ENCODE assay signal across 8 cellular contexts in the genomic region with DNA sequence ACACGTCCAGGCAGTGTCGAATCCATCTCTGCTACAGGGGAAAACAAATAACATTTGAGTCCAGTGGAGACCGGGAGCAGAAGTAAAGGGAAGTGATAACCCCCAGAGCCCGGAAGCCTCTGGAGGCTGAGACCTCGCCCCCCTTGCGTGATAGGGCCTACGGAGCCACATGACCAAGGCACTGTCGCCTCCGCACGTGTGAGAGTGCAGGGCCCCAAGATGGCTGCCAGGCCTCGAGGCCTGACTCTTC. TPM values are rescaled to one million over a fixed set of nuclear protein-coding genes. Genes with fewer than 3 reads are reported as not detected.
DNase-seq lines count a peak whose midpoint lies in the region; ATAC-seq, FAIRE-seq and TF ChIP-seq lines count a peak whose summit lies in the region.

No MANE protein-coding gene starts in this region.

- H3K27ac Mint-ChIP-seq in GM23338, result peak overlapping the region; percentile 100
- H3K27ac Mint-ChIP-seq in activated CD8-positive, alpha-beta T cell treated with anti-CD3 and anti-CD28 coated beads for 36 hours, result peak overlapping the region; percentile 100

- peak; percentile 97 for FAIRE-seq in A549 (lab: Jason Lieb, UNC)

- peaks cover 88% of the 10 kb centered on the region for H3K36me3 Mint-ChIP-seq in GM23338 (ENCODE audit: low read depth)
- peaks cover 78% of the 10 kb centered on the region for H3K36me3 Mint-ChIP-seq in activated CD8-positive, alpha-beta T cell treated with anti-CD3 and anti-CD28 coated beads for 36 hours (ENCODE audit: low read depth)

- H2AFZ ChIP-seq in GM23338, result no peak overlapping the region

- peaks cover 11% of the 10 kb centered on the region; the same call in 2 of the 3 replicates for H3K9me3 Mint-ChIP-seq in GM23338
- H3K9me3 Mint-ChIP-seq in activated CD8-positive, alpha-beta T cell treated with anti-CD3 and anti-CD28 coated beads for 36 hours, result no peaks in the 10 kb centered on the region

- peaks cover 35% of the 10 kb centered on the region for H4K20me1 ChIP-seq in GM23338 (replicated peaks; ENCODE audit: insufficient read depth)

- peaks cover 37% of the 10 kb centered on the region for H3K36me3 ChIP-seq in GM23338 (ENCODE audit: insufficient read depth)
- H3K36me3 ChIP-seq in iPS-20b (ENCODE audit: insufficient read depth, low read depth, low read length), result peaks cover 79% of the 10 kb centered on the region
- peaks cover 54% of the 10 kb centered on the region for H3K36me3 ChIP-seq in thoracic aorta

- 1% methylated on average over 11 of the region's 11 CpGs for WGBS in A549 (ENCODE audit: missing lambda C conversion rate)

- H3K9ac ChIP-seq in iPS-20b (ENCODE audit: low read depth, low read length), result peak overlapping the region; percentile 84; the same call in 1 of the 2 replicates

- peak overlapping the region; percentile 46 for H3K4me3 ChIP-seq in A549
- peak overlapping the region; percentile 53 for H3K4me3 ChIP-seq in GM23338
- H3K4me3 ChIP-seq in iPS-20b (ENCODE audit: low read length), result peak overlapping the region; percentile 76
- H3K4me3 ChIP-seq in thoracic aorta, result peak overlapping the region; percentile 66

- peaks cover 56% of the 10 kb centered on the region for H3K79me2 ChIP-seq in GM23338 (replicated peaks; ENCODE audit: insufficient read depth)

- H3F3A ChIP-seq in GM23338 (replicated peaks; ENCODE audit: low read depth), result peaks cover 57% of the 10 kb centered on the region

- peaks cover 43% of the 10 kb centered on the region for H3K4me1 Mint-ChIP-seq in GM23338
- H3K4me1 Mint-ChIP-seq in activated CD8-positive, alpha-beta T cell treated with anti-CD3 and anti-CD28 coated beads for 36 hours (ENCODE audit: low read depth), result peaks cover 43% of the 10 kb centered on the region

- no peak for TF ChIP-seq EP300 in A549 (IDR thresholded peaks at IDR 0.05)

- H3K9me2 ChIP-seq in GM23338 (ENCODE audit: insufficient read depth), result no peaks in the 10 kb centered on the region

- H3K27ac ChIP-seq in A549 (peak overlapping the region; percentile 77 to 88), GM23338 (ENCODE audit: low read depth) (peak overlapping the region; percentile 93), iPS-20b (ENCODE audit: low read length) (peak overlapping the region; percentile 35), thoracic aorta (peak overlapping the region; percentile 86 to 87)

- H3K4me2 ChIP-seq in A549, result peak overlapping the region; percentile 74
- H3K4me2 ChIP-seq in GM23338, result peak overlapping the region; percentile 70

- no peak for TF ChIP-seq RAD21 in A549 (conservative IDR thresholded peaks at IDR 0.05 in 1 of 2, IDR thresholded peaks at IDR 0.05 in 1 of 2)

- TF ChIP-seq POLR2A in A549 (IDR thresholded peaks at IDR 0.05; ENCODE audit: low read length), result no peak; the same call in 1 of the 2 replicates

- intact Hi-C loops in activated CD8-positive, alpha-beta T cell treated with anti-CD3 and anti-CD28 coated beads for 36 hours (cut with micrococcal nuclease), result loop anchor here (10.0 kb wide), 1 partner anchor 283 kb away; a partner anchor contains a TSS

- no peaks in the 10 kb centered on the region for H3K9me3 ChIP-seq in A549
- H3K9me3 ChIP-seq in iPS-20b (ENCODE audit: insufficient read depth, low read depth, low read length), result no peaks in the 10 kb centered on the region
- no peaks in the 10 kb centered on the region for H3K9me3 ChIP-seq in thoracic aorta

- no peaks in the 10 kb centered on the region for H3K27me3 ChIP-seq in GM23338 (ENCODE audit: insufficient read depth)
- no peaks in the 10 kb centered on the region for H3K27me3 ChIP-seq in iPS-20b (ENCODE audit: insufficient read depth, low read length)
- no peaks in the 10 kb centered on the region for H3K27me3 ChIP-seq in thoracic aorta (replicated peaks; ENCODE audit: insufficient read depth)

- H3K4me3 Mint-ChIP-seq in GM23338, result peak overlapping the region; percentile 90
- H3K4me3 Mint-ChIP-seq in activated CD8-positive, alpha-beta T cell treated with anti-CD3 and anti-CD28 coated beads for 36 hours, result peak overlapping the region; percentile 98

- H3K4me1 ChIP-seq in A549 (peaks cover 35% of the 10 kb centered on the region), GM23338 (ENCODE audit: insufficient read depth) (peaks cover 38% of the 10 kb centered on the region), iPS-20b (ENCODE audit: insufficient read depth, low read length) (peaks cover 18% of the 10 kb centered on the region), thoracic aorta (ENCODE audit: control insufficient read depth in 1 of 2, low read depth in 2 of 2) (peaks cover 16 to 22% of the 10 kb centered on the region in 2 donors)

- TF ChIP-seq CTCF in A549 (IDR thresholded peaks at IDR 0.05) (no peak), GM23338 (conservative IDR thresholded peaks at IDR 0.05; ENCODE audit: low read depth in 2 of 2) (no peak), thoracic aorta (IDR thresholded peaks at IDR 0.05) (no peak)
- TF ChIP-seq CTCF in activated CD8-positive, alpha-beta T cell treated with anti-CD3 and anti-CD28 coated beads for 36 hours (IDR thresholded peaks at IDR 0.05), result no peak

- DNase-seq in A549 (ENCODE audit: low read depth in 1 of 2, low spot score in 1 of 2) (no peak), GM23338 (ENCODE audit: low spot score) (no peak), thoracic aorta (ENCODE audit: low spot score) (no peak), NCI-H2107 treated with DMSO at 0.1 percent for 48 hours (lab: John Stamatoyannopoulos, UW; ENCODE audit: unreplicated experiment) (no peak), GF-D8 (lab: John Stamatoyannopoulos, UW) (no peak)
- DNase-seq in activated CD8-positive, alpha-beta T cell treated with anti-CD3 and anti-CD28 coated beads for 36 hours, result no peak
- DNase-seq in activated CD4-positive, alpha-beta T cell treated with anti-CD3 and anti-CD28 coated beads for 1 hour, result no peak

- H3K27me3 Mint-ChIP-seq in GM23338 (ENCODE audit: insufficient read depth, low read depth, poor library complexity), result peaks cover 34% of the 10 kb centered on the region
- peaks cover 1% of the 10 kb centered on the region for H3K27me3 Mint-ChIP-seq in activated CD8-positive, alpha-beta T cell treated with anti-CD3 and anti-CD28 coated beads for 36 hours

- POLR2A ChIA-PET in A549 (lab: Yijun Ruan, JAX), result interaction anchor here (0.6 to 5.0 kb wide), 4 partner anchors 11 to 366 kb away, joined by 3 to 34 read pairs (median 7); a partner anchor contains a TSS
- POLR2A ChIA-PET in activated CD8-positive, alpha-beta T cell treated with anti-CD3 and anti-CD28 coated beads for 36 hours (lab: Charles Lee), result interaction anchor here (0.9 to 12.0 kb wide), 17 partner anchors 11 to 285 kb away, joined by 3 to 195 read pairs (median 4); a partner anchor contains a TSS

- CTCF ChIA-PET in A549 (lab: Yijun Ruan, JAX), result interaction anchor here (1.2 to 4.3 kb wide), 4 partner anchors 11 to 115 kb away, joined by 3 to 48 read pairs (median 5); a partner anchor contains a TSS
- CTCF ChIA-PET in activated CD8-positive, alpha-beta T cell treated with anti-CD3 and anti-CD28 coated beads for 36 hours (lab: Charles Lee), result interaction anchor here (1.4 to 3.5 kb wide), 2 partner anchors 11 to 17 kb away, joined by 4 to 28 read pairs; a partner anchor contains a TSS

- ATAC-seq in A549 (peak; percentile 88 to 90), GM23338 (peak; percentile 87), thoracic aorta (ENCODE audit: insufficient number of reproducible peaks, low FRiP score, low read depth) (no peak)
- ATAC-seq in activated CD8-positive, alpha-beta T cell treated with anti-CD3 and anti-CD28 coated beads for 36 hours, result no peak

RNA-seq across cellular contexts. Expression of a gene that starts 7.2 kb away (rescaled TPM):
- polyA plus RNA-seq in A549 (2011; rRNA removed), result 14.9 and 17.7 TPM in 2 replicates
- 17.1 and 18.6 TPM in 2 replicates for polyA plus RNA-seq in A549 (2012; cell fraction: cytosol; rRNA removed)
- 3.5 and 7.3 TPM in 2 replicates for polyA plus RNA-seq in A549 (2012; cell fraction: nucleus; rRNA removed)
- 6.5 to 11.6 TPM (median 9.8 TPM) in 3 replicates for polyA plus RNA-seq in A549 (2017; fragmentation: RNase III; extraction: RNeasy Plus Mini Kit Qiagen cat#74134 plus additional on column Dnase treatment)
- 10.1 and 10.5 TPM in 2 replicates for polyA minus RNA-seq in A549 (2011; rRNA and poly(A)+ RNA removed)
- 0.62 TPM in 1 of 2 replicates, not detected in the other for total RNA-seq in GM23338 (2014; rRNA removed; shearing (Covaris generic))
- polyA plus RNA-seq in GM23338 (2016; fragmentation: Nextera tagmentation; extraction: Ambion mirVana), result not detected in 2 replicates
- 10 to 100 TPM; 11.4 to 12.9 TPM for total RNA-seq in activated CD8-positive, alpha-beta T cell treated with anti-CD3 and anti-CD28 coated beads for 36 hours
- total RNA-seq in thoracic aorta, result 100 to 1,000 TPM in 1 of 2 donors, 10 to 100 TPM in 1; 70.8 to 133 TPM

RNA-seq across cellular contexts. Expression of a gene that starts 10.5 kb away (rescaled TPM):
- polyA plus RNA-seq in A549 (2011; rRNA removed), result 150 and 165 TPM in 2 replicates
- 122 and 159 TPM in 2 replicates for polyA plus RNA-seq in A549 (2012; cell fraction: cytosol; rRNA removed)
- 85.8 and 114 TPM in 2 replicates for polyA plus RNA-seq in A549 (2012; cell fraction: nucleus; rRNA removed)
- polyA plus RNA-seq in A549 (2017; fragmentation: RNase III; extraction: RNeasy Plus Mini Kit Qiagen cat#74134 plus additional on column Dnase treatment), result 104 to 119 TPM (median 114 TPM) in 3 replicates
- 152 and 162 TPM in 2 replicates for polyA minus RNA-seq in A549 (2011; rRNA and poly(A)+ RNA removed)
- total RNA-seq in GM23338 (2014; rRNA removed; shearing (Covaris generic)), result 125 and 138 TPM in 2 replicates
- polyA plus RNA-seq in GM23338 (2016; fragmentation: Nextera tagmentation; extraction: Ambion mirVana), result 5.5 and 6.5 TPM in 2 replicates
- 10 to 100 TPM; 60.2 to 63.2 TPM for total RNA-seq in activated CD8-positive, alpha-beta T cell treated with anti-CD3 and anti-CD28 coated beads for 36 hours
- 10 to 100 TPM; 47.0 to 80.7 TPM for total RNA-seq in thoracic aorta

RNA-seq across cellular contexts. Expression of a gene that starts 11.4 kb away (rescaled TPM):
- polyA plus RNA-seq in A549 (2011; rRNA removed), result 148 and 204 TPM in 2 replicates
- 202 and 249 TPM in 2 replicates for polyA plus RNA-seq in A549 (2012; cell fraction: cytosol; rRNA removed)
- polyA plus RNA-seq in A549 (2012; cell fraction: nucleus; rRNA removed), result 243 and 331 TPM in 2 replicates
- polyA plus RNA-seq in A549 (2017; fragmentation: RNase III; extraction: RNeasy Plus Mini Kit Qiagen cat#74134 plus additional on column Dnase treatment), result 126 to 134 TPM (median 127 TPM) in 3 replicates
- polyA minus RNA-seq in A549 (2011; rRNA and poly(A)+ RNA removed), result 156 and 191 TPM in 2 replicates
- total RNA-seq in GM23338 (2014; rRNA removed; shearing (Covaris generic)), result 196 and 216 TPM in 2 replicates
- polyA plus RNA-seq in GM23338 (2016; fragmentation: Nextera tagmentation; extraction: Ambion mirVana), result 65.1 and 65.8 TPM in 2 replicates
- 10 to 100 TPM; 50.9 to 51.4 TPM for total RNA-seq in activated CD8-positive, alpha-beta T cell treated with anti-CD3 and anti-CD28 coated beads for 36 hours
- total RNA-seq in thoracic aorta, result 10 to 100 TPM; 31.1 to 38.9 TPM

RNA-seq across cellular contexts. Expression of a gene that starts 13.7 kb away (rescaled TPM):
- polyA plus RNA-seq in A549 (2011; rRNA removed) (1.0 TPM in 2 replicates), A549 (2017; fragmentation: RNase III; extraction: RNeasy Plus Mini Kit Qiagen cat#74134 plus additional on column Dnase treatment) (0.41 to 0.78 TPM (median 0.61 TPM) in 3 replicates), GM23338 (2016; fragmentation: Nextera tagmentation; extraction: Ambion mirVana) (1.9 and 2.2 TPM in 2 replicates)
- 0.15 and 0.35 TPM in 2 replicates for polyA plus RNA-seq in A549 (2012; cell fraction: cytosol; rRNA removed)
- polyA plus RNA-seq in A549 (2012; cell fraction: nucleus; rRNA removed), result 0.88 and 1.0 TPM in 2 replicates
- polyA minus RNA-seq in A549 (2011; rRNA and poly(A)+ RNA removed), result 0.29 and 1.1 TPM in 2 replicates
- total RNA-seq in GM23338 (2014; rRNA removed; shearing (Covaris generic)), result 1.5 TPM in 1 of 2 replicates, not detected in the other
- total RNA-seq in activated CD8-positive, alpha-beta T cell treated with anti-CD3 and anti-CD28 coated beads for 36 hours, result 1 to 10 TPM; 4.0 to 6.9 TPM
- 10 to 100 TPM; 40.5 to 49.2 TPM for total RNA-seq in thoracic aorta

RNA-seq across cellular contexts. Expression of a gene that starts 17.6 kb away (rescaled TPM):
- polyA plus RNA-seq in A549 (2011; rRNA removed) (0.05 and 0.11 TPM in 2 replicates), A549 (2017; fragmentation: RNase III; extraction: RNeasy Plus Mini Kit Qiagen cat#74134 plus additional on column Dnase treatment) (0.19 to 0.30 TPM (median 0.22 TPM) in 3 replicates), GM23338 (2016; fragmentation: Nextera tagmentation; extraction: Ambion mirVana) (29.9 and 37.7 TPM in 2 replicates)
- 0.17 and 0.21 TPM in 2 replicates for polyA plus RNA-seq in A549 (2012; cell fraction: cytosol; rRNA removed)
- polyA plus RNA-seq in A549 (2012; cell fraction: nucleus; rRNA removed), result 0.89 and 1.1 TPM in 2 replicates
- 0.58 TPM in 1 of 2 replicates, not detected in the other for polyA minus RNA-seq in A549 (2011; rRNA and poly(A)+ RNA removed)
- 23.6 and 43.0 TPM in 2 replicates for total RNA-seq in GM23338 (2014; rRNA removed; shearing (Covaris generic))
- under 1 TPM in 1 of 2 experiments, not detected in 1; 0.25 TPM for total RNA-seq in activated CD8-positive, alpha-beta T cell treated with anti-CD3 and anti-CD28 coated beads for 36 hours
- total RNA-seq in thoracic aorta, result 1 to 10 TPM in 1 of 2 donors, under 1 TPM in 1; 0.81 to 2.8 TPM

Comparison
In these comparisons a context has a peak if more than half of its experiments do, and no peak if none do; other contexts are left out.
1. ATAC-seq: peak in A549 (2 of 2) and GM23338 (single experiment); none in activated CD8-positive, alpha-beta T cell treated with anti-CD3 and anti-CD28 coated beads for 36 hours (single experiment) and thoracic aorta (single experiment).
2. H3K27ac ChIP-seq: peak in every context shown above with its lines; median percentile 93 in GM23338; 86 in thoracic aorta; 82 in A549; 35 in iPS-20b.
3. Peak in every context shown above with its lines, with median percentiles within 50 percentile points of each other: H3K4me3 ChIP-seq.